ENCODE assay signal across 8 cellular contexts in genomic region chr11:59918987-59919589, GRCh38. TPM values are rescaled to one million over a fixed set of nuclear protein-coding genes. Genes with fewer than 3 reads are reported as not detected.
DNase-seq lines count a peak whose midpoint lies in the region; ATAC-seq and TF ChIP-seq lines count a peak whose summit lies in the region.

No MANE protein-coding gene starts in this region.

- DNase-seq in left ventricle myocardium inferior = no peak
- DNase-seq in cardiac septum (ENCODE audit: low spot score) = no peak
- peak; percentile 42 for DNase-seq in MV-4-11 (lab: John Stamatoyannopoulos, UW)
- DNase-seq in astrocyte of the cerebellum (ENCODE audit: low read depth) = peak; percentile 4
- peak; percentile 12 for DNase-seq in medulla oblongata (ENCODE audit: extremely low spot score)
- no peak for DNase-seq in SHP77 treated with DMSO at 0.1 percent for 48 hours (lab: John Stamatoyannopoulos, UW)
- no peak for DNase-seq in putamen (ENCODE audit: low spot score)

- TF ChIP-seq CTCF in left ventricle myocardium inferior (IDR thresholded peaks at IDR 0.05; ENCODE audit: borderline replicate concordance) = peak; percentile 49
- TF ChIP-seq CTCF in astrocyte of the cerebellum (IDR thresholded peaks at IDR 0.05; ENCODE audit: low read depth, low read length, missing control alignments) = peak; percentile 24

- intact Hi-C loops in left ventricle myocardium inferior (cut with micrococcal nuclease) = no loop called here
- intact Hi-C loops in cardiac septum (cut with DNase I) = no loop called here

- no peak for ATAC-seq in GM21515 (IDR thresholded peaks at IDR 0.05; ENCODE audit: unreplicated experiment)

- H3K36me3 ChIP-seq in left ventricle myocardium inferior = no peaks in the 10 kb centered on the region

- H3K4me3 ChIP-seq in left ventricle myocardium inferior (no peak overlapping the region), astrocyte of the cerebellum (ENCODE audit: low read depth, low read length) (no peak overlapping the region)

- in situ Hi-C loops in astrocyte of the cerebellum (cut with HindIII; ENCODE audit: low sequenced_read_pairs) = no loop called here

- H3K9me3 ChIP-seq in left ventricle myocardium inferior (replicated peaks) = peaks cover 30% of the 10 kb centered on the region

- H3K27ac ChIP-seq in left ventricle myocardium inferior (replicated peaks) = no peak overlapping the region

- no peaks in the 10 kb centered on the region for H3K27me3 ChIP-seq in left ventricle myocardium inferior (ENCODE audit: low read depth)

- H3K4me1 ChIP-seq in left ventricle myocardium inferior = no peaks in the 10 kb centered on the region

RNA-seq across cellular contexts. Expression of gene OOSP1, which starts 19.1 kb away (rescaled TPM):
- total RNA-seq in left ventricle myocardium inferior (not detected), cardiac septum (not detected)

RNA-seq across cellular contexts. Expression of gene OOSP3, which starts 40.5 kb away (rescaled TPM):
- total RNA-seq in left ventricle myocardium inferior = not detected
- not detected for total RNA-seq in cardiac septum

RNA-seq across cellular contexts. Expression of gene OOSP4A, which starts 44.7 kb away (rescaled TPM):
- total RNA-seq in left ventricle myocardium inferior (not detected), cardiac septum (not detected)

RNA-seq across cellular contexts. Expression of gene TCN1, which starts 52.8 kb away (rescaled TPM):
- total RNA-seq in left ventricle myocardium inferior (not detected), cardiac septum (not detected)

Comparison
In these comparisons a context has a peak if more than half of its experiments do, and no peak if none do; other contexts are left out.
1. DNase-seq: peak in MV-4-11 (single experiment), astrocyte of the cerebellum (single experiment) and medulla oblongata (single experiment); none in left ventricle myocardium inferior (single experiment), cardiac septum (single experiment), SHP77 treated with DMSO at 0.1 percent for 48 hours (single experiment) and putamen (single experiment).